ENCODE assay signal across 23 cellular contexts in the genomic region with DNA sequence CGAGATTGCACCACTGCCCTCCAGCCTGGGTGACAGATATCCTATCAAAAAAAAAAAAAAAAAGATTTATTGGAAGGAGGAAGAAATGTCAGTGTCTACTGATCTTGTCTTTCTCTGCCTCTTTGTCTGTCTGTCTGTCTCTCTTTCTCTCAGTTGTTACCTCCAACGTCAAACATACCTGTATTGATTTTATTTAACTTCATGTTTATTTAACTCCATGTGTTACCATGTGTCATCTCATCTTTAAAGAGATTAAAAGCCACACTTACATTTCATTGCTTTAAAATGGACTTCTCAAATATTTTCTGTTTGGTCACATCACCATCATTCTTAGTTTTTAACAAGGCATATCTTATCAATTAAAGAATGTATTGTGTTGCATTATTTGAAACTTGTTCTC. TPM values are rescaled to one million over a fixed set of nuclear protein-coding genes. Genes with fewer than 3 reads are reported as not detected.
"Had no signal": no experiment of that assay in that cellular context is flagged by ENCODE, and none has a peak within 500 bp of the region (broad histone marks: within the 10 kb centered on the region; RNA-seq: fewer than 3 reads in every experiment).

No MANE protein-coding gene starts in this region.

- H3K9me3 Mint-ChIP-seq: activated CD4-positive, alpha-beta memory T cell treated with anti-CD3 and anti-CD28 coated beads for 36 hours; activated naive CD4-positive, alpha-beta T cell treated with anti-CD3 and anti-CD28 coated beads for 36 hours; activated naive CD8-positive, alpha-beta T cell treated with anti-CD3 and anti-CD28 coated beads, Interleukin-2, amount 10 ng/mL, durations not matched to agents 7 days and 5 days; natural killer cell had no signal

- H3K36me3 ChIP-seq: cardiac muscle cell, neutrophil, ovary, prostate gland, spleen, thyroid gland had no signal

- H3K4me3 Mint-ChIP-seq: activated CD4-positive, alpha-beta memory T cell treated with anti-CD3 and anti-CD28 coated beads for 36 hours; activated naive CD4-positive, alpha-beta T cell treated with anti-CD3 and anti-CD28 coated beads for 36 hours; activated naive CD8-positive, alpha-beta T cell treated with anti-CD3 and anti-CD28 coated beads, Interleukin-2, amount 10 ng/mL, durations not matched to agents 7 days and 5 days; natural killer cell; T-helper 17 cell had no signal

- H3K27ac Mint-ChIP-seq: activated CD4-positive, alpha-beta memory T cell treated with anti-CD3 and anti-CD28 coated beads for 36 hours; activated naive CD4-positive, alpha-beta T cell treated with anti-CD3 and anti-CD28 coated beads for 36 hours; activated naive CD8-positive, alpha-beta T cell treated with anti-CD3 and anti-CD28 coated beads, Interleukin-2, amount 10 ng/mL, durations not matched to agents 7 days and 5 days; natural killer cell had no signal

- H3K4me3 ChIP-seq: cardiac muscle cell, lung, ovary, prostate gland, spleen, thyroid gland had no signal

- H3K4me1 ChIP-seq: prostate gland, thyroid gland had no signal

- H3K36me3 Mint-ChIP-seq: activated CD4-positive, alpha-beta memory T cell treated with anti-CD3 and anti-CD28 coated beads for 36 hours; activated naive CD8-positive, alpha-beta T cell treated with anti-CD3 and anti-CD28 coated beads, Interleukin-2, amount 10 ng/mL, durations not matched to agents 7 days and 5 days; natural killer cell had no signal

- H3K27me3 ChIP-seq: cardiac muscle cell, ovary, spleen, thyroid gland had no signal

- H3K9me3 ChIP-seq: neutrophil, ovary, prostate gland, spleen, thyroid gland had no signal

- H3K27ac ChIP-seq: cardiac muscle cell, neutrophil, ovary, prostate gland, spleen, thyroid gland had no signal

- ATAC-seq: left lobe of liver, natural killer cell, T-helper 17 cell had no signal

- DNase-seq: activated CD4-positive, alpha-beta memory T cell treated with anti-CD3 and anti-CD28 coated beads for 36 hours; activated CD4-positive, alpha-beta T cell treated with anti-CD3 and anti-CD28 coated beads for 4 hours; activated CD4-positive, CD25-positive, alpha-beta regulatory T cell; activated effector memory CD4-positive, alpha-beta T cell treated with Interleukin-2 at 50 U/mL for 16 hours; activated naive CD4-positive, alpha-beta T cell treated with anti-CD3 and anti-CD28 coated beads for 36 hours; activated naive CD8-positive, alpha-beta T cell treated with anti-CD3 and anti-CD28 coated beads, Interleukin-2, amount 10 ng/mL, durations not matched to agents 7 days and 5 days; activated T-cell treated with anti-CD3 and anti-CD28 coated beads, Interleukin-2, amount 50 U/mL, for 48 hours; amygdala; dermis blood vessel endothelial cell; effector memory CD4-positive, alpha-beta T cell; foreskin melanocyte; natural killer cell; ovary; spleen; stimulated activated CD4-positive, alpha-beta T cell treated with anti-CD3 and anti-CD28 coated beads, Interleukin-4, amount 100 ng/mL, for 24 hours; stimulated activated naive CD4-positive, alpha-beta T cell treated with Interleukin-2 at 50 U/mL for 16 hours; T-helper 17 cell; thyroid gland had no signal

RNA-seq across cellular contexts. Expression of gene CLDN11, which starts 9.4 kb away (rescaled TPM):
- total RNA-seq: activated CD4-positive, alpha-beta memory T cell treated with anti-CD3 and anti-CD28 coated beads for 36 hours; activated naive CD4-positive, alpha-beta T cell treated with anti-CD3 and anti-CD28 coated beads for 36 hours; activated naive CD8-positive, alpha-beta T cell treated with anti-CD3 and anti-CD28 coated beads, Interleukin-2, amount 10 ng/mL, durations not matched to agents 7 days and 5 days; T-helper 17 cell had no signal
- polyA plus RNA-seq: cardiac muscle cell had no signal
